1 cellular context compared by ENCODE assay signal in the genomic region with DNA sequence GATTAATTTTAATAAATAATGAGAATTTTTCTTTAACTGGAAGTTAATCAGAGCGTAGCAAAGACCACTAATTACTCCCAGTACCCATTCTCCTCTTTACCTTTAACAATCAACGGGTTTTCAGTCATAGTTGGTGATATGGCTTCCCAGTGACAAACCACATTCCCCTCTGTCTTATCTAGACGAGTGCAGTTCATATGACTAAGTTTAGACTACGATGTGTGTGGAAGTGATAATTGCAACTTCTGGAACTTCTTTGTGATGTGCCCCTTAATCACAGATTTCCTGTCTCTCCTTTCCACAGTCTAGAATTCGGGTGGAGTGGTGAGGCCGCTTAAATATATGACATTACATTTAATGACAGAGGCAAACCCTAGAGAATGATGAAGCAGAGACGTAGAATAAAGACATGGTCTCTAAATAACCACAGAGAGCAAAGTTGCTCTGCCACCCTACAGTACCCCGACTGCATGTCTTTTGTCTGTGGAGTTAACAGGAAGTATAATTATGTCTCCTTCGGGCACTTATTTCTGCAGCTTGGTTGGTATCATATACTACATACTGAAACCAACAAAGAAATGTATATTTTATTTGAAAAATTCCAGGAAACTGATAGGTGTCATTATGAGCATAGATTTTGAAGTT.
TF ChIP-seq lines count a peak whose summit lies in the region.

No MANE protein-coding gene starts in this region.

TF ChIP-seq in GM23338, 12 proteins besides CTCF, POLR2A, EP300 and RAD21 (continued from another document):
- TF ChIP-seq, protein P1, sequence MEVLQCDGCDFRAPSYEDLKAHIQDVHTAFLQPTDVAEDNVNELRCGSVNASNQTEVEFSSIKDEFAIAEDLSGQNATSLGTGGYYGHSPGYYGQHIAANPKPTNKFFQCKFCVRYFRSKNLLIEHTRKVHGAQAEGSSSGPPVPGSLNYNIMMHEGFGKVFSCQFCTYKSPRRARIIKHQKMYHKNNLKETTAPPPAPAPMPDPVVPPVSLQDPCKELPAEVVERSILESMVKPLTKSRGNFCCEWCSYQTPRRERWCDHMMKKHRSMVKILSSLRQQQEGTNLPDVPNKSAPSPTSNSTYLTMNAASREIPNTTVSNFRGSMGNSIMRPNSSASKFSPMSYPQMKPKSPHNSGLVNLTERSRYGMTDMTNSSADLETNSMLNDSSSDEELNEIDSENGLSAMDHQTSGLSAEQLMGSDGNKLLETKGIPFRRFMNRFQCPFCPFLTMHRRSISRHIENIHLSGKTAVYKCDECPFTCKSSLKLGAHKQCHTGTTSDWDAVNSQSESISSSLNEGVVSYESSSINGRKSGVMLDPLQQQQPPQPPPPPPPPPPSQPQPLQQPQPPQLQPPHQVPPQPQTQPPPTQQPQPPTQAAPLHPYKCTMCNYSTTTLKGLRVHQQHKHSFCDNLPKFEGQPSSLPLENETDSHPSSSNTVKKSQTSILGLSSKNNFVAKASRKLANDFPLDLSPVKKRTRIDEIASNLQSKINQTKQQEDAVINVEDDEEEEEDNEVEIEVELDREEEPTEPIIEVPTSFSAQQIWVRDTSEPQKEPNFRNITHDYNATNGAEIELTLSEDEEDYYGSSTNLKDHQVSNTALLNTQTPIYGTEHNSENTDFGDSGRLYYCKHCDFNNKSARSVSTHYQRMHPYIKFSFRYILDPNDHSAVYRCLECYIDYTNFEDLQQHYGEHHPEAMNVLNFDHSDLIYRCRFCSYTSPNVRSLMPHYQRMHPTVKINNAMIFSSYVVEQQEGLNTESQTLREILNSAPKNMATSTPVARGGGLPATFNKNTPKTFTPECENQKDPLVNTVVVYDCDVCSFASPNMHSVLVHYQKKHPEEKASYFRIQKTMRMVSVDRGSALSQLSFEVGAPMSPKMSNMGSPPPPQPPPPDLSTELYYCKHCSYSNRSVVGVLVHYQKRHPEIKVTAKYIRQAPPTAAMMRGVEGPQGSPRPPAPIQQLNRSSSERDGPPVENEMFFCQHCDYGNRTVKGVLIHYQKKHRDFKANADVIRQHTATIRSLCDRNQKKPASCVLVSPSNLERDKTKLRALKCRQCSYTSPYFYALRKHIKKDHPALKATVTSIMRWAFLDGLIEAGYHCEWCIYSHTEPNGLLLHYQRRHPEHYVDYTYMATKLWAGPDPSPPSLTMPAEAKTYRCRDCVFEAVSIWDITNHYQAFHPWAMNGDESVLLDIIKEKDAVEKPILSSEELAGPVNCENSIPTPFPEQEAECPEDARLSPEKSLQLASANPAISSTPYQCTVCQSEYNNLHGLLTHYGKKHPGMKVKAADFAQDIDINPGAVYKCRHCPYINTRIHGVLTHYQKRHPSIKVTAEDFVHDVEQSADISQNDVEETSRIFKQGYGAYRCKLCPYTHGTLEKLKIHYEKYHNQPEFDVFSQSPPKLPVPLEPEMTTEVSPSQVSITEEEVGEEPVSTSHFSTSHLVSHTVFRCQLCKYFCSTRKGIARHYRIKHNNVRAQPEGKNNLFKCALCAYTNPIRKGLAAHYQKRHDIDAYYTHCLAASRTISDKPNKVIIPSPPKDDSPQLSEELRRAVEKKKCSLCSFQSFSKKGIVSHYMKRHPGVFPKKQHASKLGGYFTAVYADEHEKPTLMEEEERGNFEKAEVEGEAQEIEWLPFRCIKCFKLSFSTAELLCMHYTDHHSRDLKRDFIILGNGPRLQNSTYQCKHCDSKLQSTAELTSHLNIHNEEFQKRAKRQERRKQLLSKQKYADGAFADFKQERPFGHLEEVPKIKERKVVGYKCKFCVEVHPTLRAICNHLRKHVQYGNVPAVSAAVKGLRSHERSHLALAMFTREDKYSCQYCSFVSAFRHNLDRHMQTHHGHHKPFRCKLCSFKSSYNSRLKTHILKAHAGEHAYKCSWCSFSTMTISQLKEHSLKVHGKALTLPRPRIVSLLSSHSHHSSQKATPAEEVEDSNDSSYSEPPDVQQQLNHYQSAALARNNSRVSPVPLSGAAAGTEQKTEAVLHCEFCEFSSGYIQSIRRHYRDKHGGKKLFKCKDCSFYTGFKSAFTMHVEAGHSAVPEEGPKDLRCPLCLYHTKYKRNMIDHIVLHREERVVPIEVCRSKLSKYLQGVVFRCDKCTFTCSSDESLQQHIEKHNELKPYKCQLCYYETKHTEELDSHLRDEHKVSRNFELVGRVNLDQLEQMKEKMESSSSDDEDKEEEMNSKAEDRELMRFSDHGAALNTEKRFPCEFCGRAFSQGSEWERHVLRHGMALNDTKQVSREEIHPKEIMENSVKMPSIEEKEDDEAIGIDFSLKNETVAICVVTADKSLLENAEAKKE (CRISPR knock-in tag; IDR thresholded peaks at IDR 0.05) = no peak
- TF ChIP-seq CREB1 (CRISPR knock-in tag; IDR thresholded peaks at IDR 0.05; ENCODE audit: low read depth) (no peak), EZH2phosphoT487 (IDR thresholded peaks at IDR 0.05; ENCODE audit: unreplicated experiment) (no peak), ZNF114 (CRISPR knock-in tag; IDR thresholded peaks at IDR 0.05) (no peak), ZNF331 (CRISPR knock-in tag; IDR thresholded peaks at IDR 0.05; ENCODE audit: low read depth) (no peak), POLR2AphosphoS5 (IDR thresholded peaks at IDR 0.05; ENCODE audit: low read depth) (no peak), STAT1 (IDR thresholded peaks at IDR 0.05; ENCODE audit: unreplicated experiment) (no peak), EZH2 (IDR thresholded peaks at IDR 0.05; ENCODE audit: low read depth, unreplicated experiment) (no peak), NANOG (IDR thresholded peaks at IDR 0.05; ENCODE audit: borderline replicate concordance) (no peak), JUNB (IDR thresholded peaks at IDR 0.05; ENCODE audit: unreplicated experiment) (no peak)
- TF ChIP-seq, protein P2, sequence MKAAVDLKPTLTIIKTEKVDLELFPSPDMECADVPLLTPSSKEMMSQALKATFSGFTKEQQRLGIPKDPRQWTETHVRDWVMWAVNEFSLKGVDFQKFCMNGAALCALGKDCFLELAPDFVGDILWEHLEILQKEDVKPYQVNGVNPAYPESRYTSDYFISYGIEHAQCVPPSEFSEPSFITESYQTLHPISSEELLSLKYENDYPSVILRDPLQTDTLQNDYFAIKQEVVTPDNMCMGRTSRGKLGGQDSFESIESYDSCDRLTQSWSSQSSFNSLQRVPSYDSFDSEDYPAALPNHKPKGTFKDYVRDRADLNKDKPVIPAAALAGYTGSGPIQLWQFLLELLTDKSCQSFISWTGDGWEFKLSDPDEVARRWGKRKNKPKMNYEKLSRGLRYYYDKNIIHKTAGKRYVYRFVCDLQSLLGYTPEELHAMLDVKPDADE (IDR thresholded peaks at IDR 0.05) = no peak
